ENCODE assay signal across 8 cellular contexts in genomic region chr11:33256031-33256807, GRCh38. TPM values are rescaled to one million over a fixed set of nuclear protein-coding genes. Genes with fewer than 3 reads are reported as not detected.
A peak's percentile ranks its signal among the peaks of the same experiment; 100 is the strongest.
DNase-seq lines count a peak whose midpoint lies in the region; ATAC-seq, FAIRE-seq and TF ChIP-seq lines count a peak whose summit lies in the region.

No MANE protein-coding gene starts in this region.

- TF ChIP-seq POLR2A in testis (IDR thresholded peaks at IDR 0.05), result no peak

- 51 to 57% methylated on average over 12 of the region's 12 CpGs for WGBS in testis, 2 donors

- peaks cover 4% of the 10 kb centered on the region; the same call in 1 of the 2 replicates for H3K27me3 Mint-ChIP-seq in HFFc6 (ENCODE audit: insufficient read depth)
- no peaks in the 10 kb centered on the region for H3K27me3 Mint-ChIP-seq in activated naive CD8-positive, alpha-beta T cell

- CTCF ChIA-PET in A673 (lab: Charles Lee), result no interaction called here

- H3K9me3 Mint-ChIP-seq in HFFc6, result no peaks in the 10 kb centered on the region
- H3K9me3 Mint-ChIP-seq in activated naive CD8-positive, alpha-beta T cell (ENCODE audit: low read depth), result no peaks in the 10 kb centered on the region

- peak overlapping the region; percentile 66 for H3K4me3 ChIP-seq in A673 (ENCODE audit: low read depth, low read length, poor library complexity, severe bottlenecking)
- peak overlapping the region; percentile 67 to 82 for H3K4me3 ChIP-seq in kidney (ENCODE audit: low read length in 2 of 2)
- peak overlapping the region; percentile 70 to 92 for H3K4me3 ChIP-seq in testis

- POLR2A ChIA-PET in A673 (lab: Charles Lee; ENCODE audit: low non-redundant PET), result no interaction called here

- peak overlapping the region; percentile 99 for H3K4me3 Mint-ChIP-seq in HFFc6
- peak overlapping the region; percentile 87 for H3K4me3 Mint-ChIP-seq in activated naive CD8-positive, alpha-beta T cell

- H3K27ac ChIP-seq in A673 (ENCODE audit: low read depth, low read length, poor library complexity, severe bottlenecking), result peak overlapping the region; percentile 97
- peak overlapping the region; percentile 94 to 97 for H3K27ac ChIP-seq in kidney (ENCODE audit: low read depth in 2 of 2, low read length in 2 of 2)
- peak overlapping the region; percentile 98 to 100 for H3K27ac ChIP-seq in testis

- BruUV-seq in A673 (replicated peaks; lab: Mats Ljungman, UMichigan), result TSS peak; percentile 89

- DNase-seq in A673 (ENCODE audit: low spot score) (peak; percentile 93), HFFc6 (no peak), kidney (no peak), testis (no peak), NCI-H526 treated with DMSO at 0.1 percent for 48 hours (lab: John Stamatoyannopoulos, UW) (no peak)

- peak overlapping the region; percentile 98 for H3K27ac Mint-ChIP-seq in HFFc6
- peak overlapping the region; percentile 94 for H3K27ac Mint-ChIP-seq in activated naive CD8-positive, alpha-beta T cell

- intact Hi-C loops in A673 (cut with micrococcal nuclease; ENCODE audit: unreplicated experiment), result loop anchor here (5.0 kb wide), 3 partner anchors 71 to 436 kb away; partner anchors contain the start of gene CSTF3
- intact Hi-C loops in kidney (cut with DNase I), result no loop called here
- intact Hi-C loops in testis (cut with DNase I; ENCODE audit: low total_unique reads), result loop anchor here (10.0 kb wide), 1 partner anchor 69 kb away; no protein-coding TSS in a partner anchor

- H3K9me3 ChIP-seq in A673 (ENCODE audit: low read depth, low read length, poor library complexity, severe bottlenecking) (no peaks in the 10 kb centered on the region), kidney (ENCODE audit: control insufficient read depth in 1 of 2, low read length in 2 of 2) (no peaks in the 10 kb centered on the region), testis (no peaks in the 10 kb centered on the region)

- ATAC-seq in HG03025 (IDR thresholded peaks at IDR 0.05; ENCODE audit: low FRiP score, unreplicated experiment) (no peak), GM18868 (IDR thresholded peaks at IDR 0.05; ENCODE audit: unreplicated experiment) (no peak)

- H3K36me3 Mint-ChIP-seq in HFFc6 (ENCODE audit: low read depth), result peaks cover 10% of the 10 kb centered on the region
- no peaks in the 10 kb centered on the region for H3K36me3 Mint-ChIP-seq in activated naive CD8-positive, alpha-beta T cell

- H3K27me3 ChIP-seq in A673 (replicated peaks; ENCODE audit: insufficient read depth, low read depth, low read length, poor library complexity) (no peaks in the 10 kb centered on the region), testis (no peaks in the 10 kb centered on the region)

- peaks cover 28% of the 10 kb centered on the region for H3K4me1 ChIP-seq in A673 (ENCODE audit: insufficient read depth, low read length, poor library complexity, severe bottlenecking)
- H3K4me1 ChIP-seq in kidney (ENCODE audit: control insufficient read depth in 1 of 2, insufficient read depth in 1 of 2, low read depth in 1 of 2, low read length in 2 of 2), result peaks cover 0 to 11% of the 10 kb centered on the region in 2 donors
- H3K4me1 ChIP-seq in testis, result peaks cover 22% of the 10 kb centered on the region

- H3K36me3 ChIP-seq in A673 (ENCODE audit: insufficient read depth, low read length, poor library complexity, severe bottlenecking), result no peaks in the 10 kb centered on the region
- no peaks in the 10 kb centered on the region for H3K36me3 ChIP-seq in kidney (ENCODE audit: control insufficient read depth in 1 of 2, insufficient read depth in 2 of 2, low read length in 2 of 2)
- H3K36me3 ChIP-seq in testis (ENCODE audit: low read depth, missing control alignments), result no peaks in the 10 kb centered on the region

- H3K4me1 Mint-ChIP-seq in HFFc6 (ENCODE audit: low read depth), result peaks cover 27% of the 10 kb centered on the region
- H3K4me1 Mint-ChIP-seq in activated naive CD8-positive, alpha-beta T cell (ENCODE audit: low read depth), result peaks cover 28% of the 10 kb centered on the region

- H3K9ac ChIP-seq in kidney (ENCODE audit: low read length in 2 of 2), result peak overlapping the region; percentile 83 to 96

- TF ChIP-seq CTCF in A673 (conservative IDR thresholded peaks at IDR 0.05; ENCODE audit: low read depth, low read length) (no peak), HFFc6 (IDR thresholded peaks at IDR 0.05) (no peak), kidney (IDR thresholded peaks at IDR 0.05; ENCODE audit: borderline replicate concordance, extremely low read depth, insufficient read depth) (no peak), testis (IDR thresholded peaks at IDR 0.05) (no peak)

- no peak for FAIRE-seq in kidney (lab: Jason Lieb, UNC)

RNA-seq across cellular contexts. Expression of gene HIPK3, which starts 1.0 kb away (rescaled TPM):
- total RNA-seq in A673 (2021) (85.9 and 86.7 TPM in 2 replicates), kidney (162 TPM), testis (10 to 100 TPM; 86.3 to 90.2 TPM)
- total RNA-seq in HFFc6 (2021; fragmentation: NEBNext Ultra II Directional; extraction: Animal tissue kit (Norgen Biotek cat#: 25700)), result 10 to 100 TPM; 40.8 to 52.5 (median 47.3) TPM
- polyA plus RNA-seq in kidney (ENCODE audit: insufficient read depth, low read depth, low replicate concordance) (17.3 TPM), testis (ENCODE audit: insufficient read depth, low read depth, low replicate concordance) (47.6 TPM)
